1 cellular context compared by ENCODE assay signal in genomic region chrX:152899111-152899873, GRCh38.
TF ChIP-seq lines count a peak whose summit lies in the region.

No MANE protein-coding gene starts in this region.

TF ChIP-seq in GM23338, 12 proteins besides CTCF, POLR2A, EP300 and RAD21:
- no peak for TF ChIP-seq ZNF331 (CRISPR knock-in tag; IDR thresholded peaks at IDR 0.05; ENCODE audit: low read depth)
- TF ChIP-seq ZNF114 (CRISPR knock-in tag; IDR thresholded peaks at IDR 0.05): no peak
- TF ChIP-seq EZH2 (IDR thresholded peaks at IDR 0.05; ENCODE audit: low read depth, unreplicated experiment): no peak
- TF ChIP-seq, protein P1, sequence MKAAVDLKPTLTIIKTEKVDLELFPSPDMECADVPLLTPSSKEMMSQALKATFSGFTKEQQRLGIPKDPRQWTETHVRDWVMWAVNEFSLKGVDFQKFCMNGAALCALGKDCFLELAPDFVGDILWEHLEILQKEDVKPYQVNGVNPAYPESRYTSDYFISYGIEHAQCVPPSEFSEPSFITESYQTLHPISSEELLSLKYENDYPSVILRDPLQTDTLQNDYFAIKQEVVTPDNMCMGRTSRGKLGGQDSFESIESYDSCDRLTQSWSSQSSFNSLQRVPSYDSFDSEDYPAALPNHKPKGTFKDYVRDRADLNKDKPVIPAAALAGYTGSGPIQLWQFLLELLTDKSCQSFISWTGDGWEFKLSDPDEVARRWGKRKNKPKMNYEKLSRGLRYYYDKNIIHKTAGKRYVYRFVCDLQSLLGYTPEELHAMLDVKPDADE (IDR thresholded peaks at IDR 0.05): no peak
- no peak for TF ChIP-seq REST (IDR thresholded peaks at IDR 0.05; ENCODE audit: unreplicated experiment)
- TF ChIP-seq NANOG (IDR thresholded peaks at IDR 0.05; ENCODE audit: borderline replicate concordance): no peak
- no peak for TF ChIP-seq JUNB (IDR thresholded peaks at IDR 0.05; ENCODE audit: unreplicated experiment)
- TF ChIP-seq EZH2phosphoT487 (IDR thresholded peaks at IDR 0.05; ENCODE audit: unreplicated experiment): no peak
- no peak for TF ChIP-seq CREB1 (CRISPR knock-in tag; IDR thresholded peaks at IDR 0.05; ENCODE audit: low read depth)
- no peak for TF ChIP-seq POLR2AphosphoS5 (IDR thresholded peaks at IDR 0.05; ENCODE audit: low read depth)
- TF ChIP-seq STAT1 (IDR thresholded peaks at IDR 0.05; ENCODE audit: unreplicated experiment): no peak
- TF ChIP-seq, protein P2, sequence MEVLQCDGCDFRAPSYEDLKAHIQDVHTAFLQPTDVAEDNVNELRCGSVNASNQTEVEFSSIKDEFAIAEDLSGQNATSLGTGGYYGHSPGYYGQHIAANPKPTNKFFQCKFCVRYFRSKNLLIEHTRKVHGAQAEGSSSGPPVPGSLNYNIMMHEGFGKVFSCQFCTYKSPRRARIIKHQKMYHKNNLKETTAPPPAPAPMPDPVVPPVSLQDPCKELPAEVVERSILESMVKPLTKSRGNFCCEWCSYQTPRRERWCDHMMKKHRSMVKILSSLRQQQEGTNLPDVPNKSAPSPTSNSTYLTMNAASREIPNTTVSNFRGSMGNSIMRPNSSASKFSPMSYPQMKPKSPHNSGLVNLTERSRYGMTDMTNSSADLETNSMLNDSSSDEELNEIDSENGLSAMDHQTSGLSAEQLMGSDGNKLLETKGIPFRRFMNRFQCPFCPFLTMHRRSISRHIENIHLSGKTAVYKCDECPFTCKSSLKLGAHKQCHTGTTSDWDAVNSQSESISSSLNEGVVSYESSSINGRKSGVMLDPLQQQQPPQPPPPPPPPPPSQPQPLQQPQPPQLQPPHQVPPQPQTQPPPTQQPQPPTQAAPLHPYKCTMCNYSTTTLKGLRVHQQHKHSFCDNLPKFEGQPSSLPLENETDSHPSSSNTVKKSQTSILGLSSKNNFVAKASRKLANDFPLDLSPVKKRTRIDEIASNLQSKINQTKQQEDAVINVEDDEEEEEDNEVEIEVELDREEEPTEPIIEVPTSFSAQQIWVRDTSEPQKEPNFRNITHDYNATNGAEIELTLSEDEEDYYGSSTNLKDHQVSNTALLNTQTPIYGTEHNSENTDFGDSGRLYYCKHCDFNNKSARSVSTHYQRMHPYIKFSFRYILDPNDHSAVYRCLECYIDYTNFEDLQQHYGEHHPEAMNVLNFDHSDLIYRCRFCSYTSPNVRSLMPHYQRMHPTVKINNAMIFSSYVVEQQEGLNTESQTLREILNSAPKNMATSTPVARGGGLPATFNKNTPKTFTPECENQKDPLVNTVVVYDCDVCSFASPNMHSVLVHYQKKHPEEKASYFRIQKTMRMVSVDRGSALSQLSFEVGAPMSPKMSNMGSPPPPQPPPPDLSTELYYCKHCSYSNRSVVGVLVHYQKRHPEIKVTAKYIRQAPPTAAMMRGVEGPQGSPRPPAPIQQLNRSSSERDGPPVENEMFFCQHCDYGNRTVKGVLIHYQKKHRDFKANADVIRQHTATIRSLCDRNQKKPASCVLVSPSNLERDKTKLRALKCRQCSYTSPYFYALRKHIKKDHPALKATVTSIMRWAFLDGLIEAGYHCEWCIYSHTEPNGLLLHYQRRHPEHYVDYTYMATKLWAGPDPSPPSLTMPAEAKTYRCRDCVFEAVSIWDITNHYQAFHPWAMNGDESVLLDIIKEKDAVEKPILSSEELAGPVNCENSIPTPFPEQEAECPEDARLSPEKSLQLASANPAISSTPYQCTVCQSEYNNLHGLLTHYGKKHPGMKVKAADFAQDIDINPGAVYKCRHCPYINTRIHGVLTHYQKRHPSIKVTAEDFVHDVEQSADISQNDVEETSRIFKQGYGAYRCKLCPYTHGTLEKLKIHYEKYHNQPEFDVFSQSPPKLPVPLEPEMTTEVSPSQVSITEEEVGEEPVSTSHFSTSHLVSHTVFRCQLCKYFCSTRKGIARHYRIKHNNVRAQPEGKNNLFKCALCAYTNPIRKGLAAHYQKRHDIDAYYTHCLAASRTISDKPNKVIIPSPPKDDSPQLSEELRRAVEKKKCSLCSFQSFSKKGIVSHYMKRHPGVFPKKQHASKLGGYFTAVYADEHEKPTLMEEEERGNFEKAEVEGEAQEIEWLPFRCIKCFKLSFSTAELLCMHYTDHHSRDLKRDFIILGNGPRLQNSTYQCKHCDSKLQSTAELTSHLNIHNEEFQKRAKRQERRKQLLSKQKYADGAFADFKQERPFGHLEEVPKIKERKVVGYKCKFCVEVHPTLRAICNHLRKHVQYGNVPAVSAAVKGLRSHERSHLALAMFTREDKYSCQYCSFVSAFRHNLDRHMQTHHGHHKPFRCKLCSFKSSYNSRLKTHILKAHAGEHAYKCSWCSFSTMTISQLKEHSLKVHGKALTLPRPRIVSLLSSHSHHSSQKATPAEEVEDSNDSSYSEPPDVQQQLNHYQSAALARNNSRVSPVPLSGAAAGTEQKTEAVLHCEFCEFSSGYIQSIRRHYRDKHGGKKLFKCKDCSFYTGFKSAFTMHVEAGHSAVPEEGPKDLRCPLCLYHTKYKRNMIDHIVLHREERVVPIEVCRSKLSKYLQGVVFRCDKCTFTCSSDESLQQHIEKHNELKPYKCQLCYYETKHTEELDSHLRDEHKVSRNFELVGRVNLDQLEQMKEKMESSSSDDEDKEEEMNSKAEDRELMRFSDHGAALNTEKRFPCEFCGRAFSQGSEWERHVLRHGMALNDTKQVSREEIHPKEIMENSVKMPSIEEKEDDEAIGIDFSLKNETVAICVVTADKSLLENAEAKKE (CRISPR knock-in tag; IDR thresholded peaks at IDR 0.05): no peak
TF ChIP-seq in GM23338: peak in this region for 0.
